Comparison of ENCODE assay signal across 10 cellular contexts in genomic region chr19:10896851-10897526, GRCh38. TPM values are rescaled to one million over a fixed set of nuclear protein-coding genes. Genes with fewer than 3 reads are reported as not detected.
DNase-seq lines count a peak whose midpoint lies in the region; ATAC-seq and TF ChIP-seq lines count a peak whose summit lies in the region.
"Had no signal": no experiment of that assay in that cellular context is flagged by ENCODE, and none has a peak within 500 bp of the region (broad histone marks: within the 10 kb centered on the region; RNA-seq: fewer than 3 reads in every experiment).

No MANE protein-coding gene starts in this region.

- TF ChIP-seq CTCF in chondrocyte (IDR thresholded peaks at IDR 0.05) (no peak), ascending aorta (IDR thresholded peaks at IDR 0.05) (no peak), BE2C (IDR thresholded peaks at IDR 0.05; ENCODE audit: low read depth, low read length) (no peak)

- no peaks in the 10 kb centered on the region for H3K9me3 ChIP-seq in skeletal muscle tissue (ENCODE audit: control insufficient read depth in 3 of 3, low read length in 3 of 3)
- no peaks in the 10 kb centered on the region for H3K9me3 ChIP-seq in ascending aorta
- H3K9me3 ChIP-seq in BE2C: no peaks in the 10 kb centered on the region

- peak overlapping the region; percentile 51 for H3K27ac Mint-ChIP-seq in activated T-cell treated with anti-CD3 and anti-CD28 coated beads, Interleukin-2, amount 50 U/mL, for 24 hours
- peak overlapping the region; percentile 66 for H3K27ac Mint-ChIP-seq in chondrocyte (ENCODE audit: unreplicated experiment)

- peaks cover 9% of the 10 kb centered on the region for H3K36me3 Mint-ChIP-seq in activated T-cell treated with anti-CD3 and anti-CD28 coated beads, Interleukin-2, amount 50 U/mL, for 24 hours (ENCODE audit: low read depth)
- no peaks in the 10 kb centered on the region for H3K36me3 Mint-ChIP-seq in activated T-cell treated with anti-CD3 and anti-CD28 coated beads, Interleukin-2, amount 50 U/mL, for 4 hours (ENCODE audit: insufficient read depth)
- H3K36me3 Mint-ChIP-seq in chondrocyte (ENCODE audit: low read depth): no peaks in the 10 kb centered on the region

- H3K4me3 ChIP-seq in skeletal muscle tissue (ENCODE audit: low read length in 3 of 3) (peak overlapping the region in 2 of 3 donors; percentile 25 to 35), ascending aorta (no peak overlapping the region), BE2C (ENCODE audit: low read depth, low read length) (no peak overlapping the region)

- H3K27me3 ChIP-seq in skeletal muscle tissue (ENCODE audit: control insufficient read depth in 3 of 3, insufficient read depth in 3 of 3, low read length in 3 of 3) (no peaks in the 10 kb centered on the region), ascending aorta (no peaks in the 10 kb centered on the region), BE2C (no peaks in the 10 kb centered on the region)

- intact Hi-C loops in ascending aorta (cut with DNase I): no loop called here

- H3K9me3 Mint-ChIP-seq in activated T-cell treated with anti-CD3 and anti-CD28 coated beads, Interleukin-2, amount 50 U/mL, for 24 hours: no peaks in the 10 kb centered on the region
- no peaks in the 10 kb centered on the region for H3K9me3 Mint-ChIP-seq in activated T-cell treated with anti-CD3 and anti-CD28 coated beads, Interleukin-2, amount 50 U/mL, for 4 hours
- H3K9me3 Mint-ChIP-seq in chondrocyte (ENCODE audit: low read depth): no peaks in the 10 kb centered on the region

- no peak for DNase-seq in activated T-cell treated with anti-CD3 and anti-CD28 coated beads, Interleukin-2, amount 50 U/mL, for 24 hours
- DNase-seq in activated T-cell treated with anti-CD3 and anti-CD28 coated beads, Interleukin-2, amount 50 U/mL, for 4 hours: no peak
- DNase-seq in NCI-H345 (lab: John Stamatoyannopoulos, UW) (peak; percentile 70), chondrocyte (ENCODE audit: low spot score) (no peak), ascending aorta (ENCODE audit: low spot score in 2 of 2) (no peak), BE2C (no peak)
- DNase-seq: cerebellar nuclear complex had no signal

- peak overlapping the region in 2 of 3 donors; percentile 63 to 79 for H3K9ac ChIP-seq in skeletal muscle tissue (ENCODE audit: low read depth in 1 of 3, low read length in 3 of 3)

- no peaks in the 10 kb centered on the region for H3K27me3 Mint-ChIP-seq in activated T-cell treated with anti-CD3 and anti-CD28 coated beads, Interleukin-2, amount 50 U/mL, for 24 hours
- H3K27me3 Mint-ChIP-seq in activated T-cell treated with anti-CD3 and anti-CD28 coated beads, Interleukin-2, amount 50 U/mL, for 4 hours (ENCODE audit: low read depth): no peaks in the 10 kb centered on the region
- H3K27me3 Mint-ChIP-seq in chondrocyte (ENCODE audit: low read depth): no peaks in the 10 kb centered on the region

- H3K4me3 Mint-ChIP-seq in activated T-cell treated with anti-CD3 and anti-CD28 coated beads, Interleukin-2, amount 50 U/mL, for 24 hours: no peak overlapping the region
- H3K4me3 Mint-ChIP-seq in activated T-cell treated with anti-CD3 and anti-CD28 coated beads, Interleukin-2, amount 50 U/mL, for 4 hours: no peak overlapping the region
- H3K4me3 Mint-ChIP-seq in chondrocyte (ENCODE audit: unreplicated experiment): no peak overlapping the region

- H3K4me1 ChIP-seq in skeletal muscle tissue (ENCODE audit: control insufficient read depth in 3 of 3, insufficient read depth in 3 of 3, low read length in 3 of 3) (peaks cover 67 to 92% (median 87%) of the 10 kb centered on the region in 3 donors), ascending aorta (peaks cover 0 to 14% of the 10 kb centered on the region in 2 donors), BE2C (peaks cover 8% of the 10 kb centered on the region)

- ATAC-seq in activated T-cell treated with anti-CD3 and anti-CD28 coated beads, Interleukin-2, amount 50 U/mL, for 4 hours: no peak
- ATAC-seq in HG03460 (IDR thresholded peaks at IDR 0.05; ENCODE audit: unreplicated experiment): no peak

- peaks cover 13% of the 10 kb centered on the region for H3K4me1 Mint-ChIP-seq in activated T-cell treated with anti-CD3 and anti-CD28 coated beads, Interleukin-2, amount 50 U/mL, for 24 hours (ENCODE audit: low read depth)
- H3K4me1 Mint-ChIP-seq in activated T-cell treated with anti-CD3 and anti-CD28 coated beads, Interleukin-2, amount 50 U/mL, for 4 hours (ENCODE audit: low read depth): peaks cover 6% of the 10 kb centered on the region
- peaks cover 41% of the 10 kb centered on the region for H3K4me1 Mint-ChIP-seq in chondrocyte (ENCODE audit: low read depth)

- H3K27ac ChIP-seq in skeletal muscle tissue (ENCODE audit: low read depth, low read length): peak overlapping the region; percentile 91
- no peak overlapping the region for H3K27ac ChIP-seq in ascending aorta

- H3K36me3 ChIP-seq in skeletal muscle tissue (ENCODE audit: control insufficient read depth in 3 of 3, insufficient read depth in 3 of 3, low read length in 3 of 3): no peaks in the 10 kb centered on the region
- H3K36me3 ChIP-seq in ascending aorta: no peaks in the 10 kb centered on the region
- H3K36me3 ChIP-seq in BE2C: no peaks in the 10 kb centered on the region

RNA-seq across cellular contexts. Expression of gene CARM1, which starts 25.6 kb away (rescaled TPM):
- total RNA-seq in activated T-cell treated with anti-CD3 and anti-CD28 coated beads, Interleukin-2, amount 50 U/mL, for 4 hours: 10 to 100 TPM; 74.2 to 86.7 (median 75.5) TPM
- 59.9 to 62.0 TPM (median 61.8 TPM) in 3 replicates for total RNA-seq in chondrocyte
- total RNA-seq in skeletal muscle tissue: 19.8 TPM
- 22.9 TPM for total RNA-seq in ascending aorta
- 81.7 TPM for polyA plus RNA-seq in BE2C (2012; ENCODE audit: insufficient read depth, insufficient read length, low read depth)

RNA-seq across cellular contexts. Expression of gene YIPF2, which starts 31.4 kb away (rescaled TPM):
- 10 to 100 TPM; 37.4 to 50.9 (median 47.5) TPM for total RNA-seq in activated T-cell treated with anti-CD3 and anti-CD28 coated beads, Interleukin-2, amount 50 U/mL, for 4 hours
- total RNA-seq in chondrocyte: 74.5 to 88.2 TPM (median 76.1 TPM) in 3 replicates
- 30.3 TPM for total RNA-seq in skeletal muscle tissue
- total RNA-seq in ascending aorta: 139 TPM
- polyA plus RNA-seq in BE2C (2012; ENCODE audit: insufficient read depth, insufficient read length, low read depth): 112 TPM

RNA-seq across cellular contexts. Expression of gene TIMM29, which starts 31.6 kb away (rescaled TPM):
- total RNA-seq in activated T-cell treated with anti-CD3 and anti-CD28 coated beads, Interleukin-2, amount 50 U/mL, for 4 hours: 10 to 100 TPM; 23.2 to 29.5 (median 24.4) TPM
- 22.1 to 25.7 TPM (median 24.2 TPM) in 3 replicates for total RNA-seq in chondrocyte
- total RNA-seq in skeletal muscle tissue: 25.6 TPM
- 66.9 TPM for total RNA-seq in ascending aorta
- polyA plus RNA-seq in BE2C (2012; ENCODE audit: insufficient read depth, insufficient read length, low read depth): 62.4 TPM

RNA-seq across cellular contexts. Expression of gene C19orf38, which starts 48.8 kb away (rescaled TPM):
- total RNA-seq in activated T-cell treated with anti-CD3 and anti-CD28 coated beads, Interleukin-2, amount 50 U/mL, for 4 hours: under 1 TPM in 2 of 3 donors, not detected in 1; 0.55 to 0.99 TPM
- total RNA-seq in chondrocyte (0.30 to 0.34 TPM in 2 of 3 replicates, not detected in the other), skeletal muscle tissue (4.2 TPM), ascending aorta (not detected)
- not detected for polyA plus RNA-seq in BE2C (2012; ENCODE audit: insufficient read depth, insufficient read length, low read depth)
- total RNA-seq: pulmonary artery endothelial cell had no signal

Comparison
In these comparisons a context has a peak if more than half of its experiments do, and no peak if none do; other contexts are left out.
1. H3K4me3 ChIP-seq: peak in skeletal muscle tissue (2 of 3); none in ascending aorta (0 of 2) and BE2C (single experiment).